ENCODE assay signal across 6 cellular contexts in the genomic region with DNA sequence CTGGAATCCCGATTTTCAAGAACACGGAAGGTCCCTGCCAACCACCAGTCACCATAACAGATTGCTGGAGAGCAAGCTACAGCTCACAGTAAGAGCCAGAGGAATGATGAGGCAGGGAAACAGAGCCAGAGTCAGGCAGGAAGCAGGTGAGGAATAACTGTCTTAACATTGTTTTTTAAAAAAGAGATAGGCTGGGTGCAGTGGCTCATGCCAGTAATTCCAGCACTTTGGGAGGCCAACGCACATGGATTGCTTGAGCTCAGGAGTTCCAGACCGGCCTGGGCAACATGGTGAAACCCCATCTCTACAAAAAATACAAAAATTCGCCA. TPM values are rescaled to one million over a fixed set of nuclear protein-coding genes. Genes with fewer than 3 reads are reported as not detected.
DNase-seq lines count a peak whose midpoint lies in the region; ATAC-seq and TF ChIP-seq lines count a peak whose summit lies in the region.

No MANE protein-coding gene starts in this region.

- no peaks in the 10 kb centered on the region for H3K27me3 Mint-ChIP-seq in activated T-helper 2 cell treated with anti-CD3 and anti-CD28 coated beads, Interferon-gamma antibody, Interleukin-2, Interleukin-4, amounts not matched to agents 10 μg/mL and 5 μg/mL and 100 μg/mL, durations not matched to agents 14 hours and 24 hours and 36 hours (ENCODE audit: low read depth)
- no peaks in the 10 kb centered on the region for H3K27me3 Mint-ChIP-seq in naive thymus-derived CD8-positive, alpha-beta T cell

- H3K9me3 ChIP-seq in DOHH2 (ENCODE audit: control insufficient read depth, insufficient read depth, low read length), result no peaks in the 10 kb centered on the region

- H3K36me3 Mint-ChIP-seq in activated T-helper 2 cell treated with anti-CD3 and anti-CD28 coated beads, Interferon-gamma antibody, Interleukin-2, Interleukin-4, amounts not matched to agents 10 μg/mL and 5 μg/mL and 100 μg/mL, durations not matched to agents 14 hours and 24 hours and 36 hours (ENCODE audit: low read depth), result peaks cover 55% of the 10 kb centered on the region
- peaks cover 0 to 57% (median 21%) of the 10 kb centered on the region in 3 donors for H3K36me3 Mint-ChIP-seq in naive thymus-derived CD8-positive, alpha-beta T cell

- peaks cover 6% of the 10 kb centered on the region for H3K79me2 ChIP-seq in DOHH2 (ENCODE audit: control insufficient read depth, low read length)

- peak overlapping the region; percentile 37 for H3K27ac ChIP-seq in DOHH2 (ENCODE audit: low read depth, low read length)

- POLR2A ChIA-PET in naive thymus-derived CD8-positive, alpha-beta T cell (lab: Charles Lee), result interaction anchor here (0.5 to 14.6 kb wide), 7 partner anchors 9 to 121 kb away, joined by 3 to 424 read pairs (median 4); partner anchors contain the start of genes CASTOR1, SF3A1 and TBC1D10A

- no peak for DNase-seq in activated T-helper 2 cell treated with anti-CD3 and anti-CD28 coated beads, Interferon-gamma antibody, Interleukin-2, Interleukin-4, amounts not matched to agents 10 μg/mL and 5 μg/mL and 100 μg/mL, durations not matched to agents 14 hours and 24 hours and 36 hours (ENCODE audit: low spot score)
- no peak for DNase-seq in naive thymus-derived CD8-positive, alpha-beta T cell
- no peak for DNase-seq in activated CD4-positive, CD25-positive, alpha-beta regulatory T cell treated with anti-CD3 and anti-CD28 coated beads, Interleukin-2, amount 50 U/mL, for 72 hours

- TF ChIP-seq CTCF in DOHH2 (IDR thresholded peaks at IDR 0.05; ENCODE audit: low read depth, low read length, poor library complexity, severe bottlenecking), result no peak

- peaks cover 61% of the 10 kb centered on the region for H3K4me1 ChIP-seq in DOHH2 (ENCODE audit: control insufficient read depth, low read length)

- peaks cover 69% of the 10 kb centered on the region for H3K4me1 Mint-ChIP-seq in activated T-helper 2 cell treated with anti-CD3 and anti-CD28 coated beads, Interferon-gamma antibody, Interleukin-2, Interleukin-4, amounts not matched to agents 10 μg/mL and 5 μg/mL and 100 μg/mL, durations not matched to agents 14 hours and 24 hours and 36 hours (ENCODE audit: low read depth)
- H3K4me1 Mint-ChIP-seq in naive thymus-derived CD8-positive, alpha-beta T cell, result peaks cover 60 to 99% (median 91%) of the 10 kb centered on the region in 4 donors

- ATAC-seq in naive thymus-derived CD8-positive, alpha-beta T cell, result no peak
- ATAC-seq in HG03280 (IDR thresholded peaks at IDR 0.05; ENCODE audit: unreplicated experiment) (no peak), HG03097 (IDR thresholded peaks at IDR 0.05; ENCODE audit: low FRiP score, unreplicated experiment) (no peak)

- H4K20me1 ChIP-seq in DOHH2 (ENCODE audit: control insufficient read depth, insufficient read depth, low read depth, low read length), result no peaks in the 10 kb centered on the region

- H3K4me3 Mint-ChIP-seq in activated T-helper 2 cell treated with anti-CD3 and anti-CD28 coated beads, Interferon-gamma antibody, Interleukin-2, Interleukin-4, amounts not matched to agents 10 μg/mL and 5 μg/mL and 100 μg/mL, durations not matched to agents 14 hours and 24 hours and 36 hours (ENCODE audit: low read depth), result peak overlapping the region; percentile 4
- peak overlapping the region; percentile 43 to 81 (median 71) for H3K4me3 Mint-ChIP-seq in naive thymus-derived CD8-positive, alpha-beta T cell

- intact Hi-C loops in activated T-helper 2 cell treated with anti-CD3 and anti-CD28 coated beads, Interferon-gamma antibody, Interleukin-2, Interleukin-4, amounts not matched to agents 10 μg/mL and 5 μg/mL and 100 μg/mL, durations not matched to agents 14 hours and 24 hours and 36 hours (cut with micrococcal nuclease), result no loop called here

- peaks cover 19% of the 10 kb centered on the region for H3F3A ChIP-seq in DOHH2 (ENCODE audit: control insufficient read depth, insufficient read depth)

- H3K9me2 ChIP-seq in DOHH2 (replicated peaks; ENCODE audit: control insufficient read depth, low read length), result no peaks in the 10 kb centered on the region

- H3K9me3 Mint-ChIP-seq in activated T-helper 2 cell treated with anti-CD3 and anti-CD28 coated beads, Interferon-gamma antibody, Interleukin-2, Interleukin-4, amounts not matched to agents 10 μg/mL and 5 μg/mL and 100 μg/mL, durations not matched to agents 14 hours and 24 hours and 36 hours, result no peaks in the 10 kb centered on the region
- no peaks in the 10 kb centered on the region for H3K9me3 Mint-ChIP-seq in naive thymus-derived CD8-positive, alpha-beta T cell

- H3K27ac Mint-ChIP-seq in activated T-helper 2 cell treated with anti-CD3 and anti-CD28 coated beads, Interferon-gamma antibody, Interleukin-2, Interleukin-4, amounts not matched to agents 10 μg/mL and 5 μg/mL and 100 μg/mL, durations not matched to agents 14 hours and 24 hours and 36 hours, result peak overlapping the region; percentile 90
- H3K27ac Mint-ChIP-seq in naive thymus-derived CD8-positive, alpha-beta T cell, result peak overlapping the region; percentile 94 to 100 (median 98)

- H3K27me3 ChIP-seq in DOHH2 (ENCODE audit: control insufficient read depth, low read length), result no peaks in the 10 kb centered on the region

- peak overlapping the region; percentile 61 for H3K4me2 ChIP-seq in DOHH2 (ENCODE audit: low read length)

- H3K36me3 ChIP-seq in DOHH2 (ENCODE audit: control insufficient read depth, low read length), result peaks cover 12% of the 10 kb centered on the region

- peak overlapping the region; percentile 35 for H3K4me3 ChIP-seq in DOHH2 (ENCODE audit: low read length)

RNA-seq across cellular contexts. Expression of gene CASTOR1, which starts 13.5 kb away (rescaled TPM):
- 11.1 TPM in 2 replicates for total RNA-seq in activated T-helper 2 cell treated with anti-CD3 and anti-CD28 coated beads, Interferon-gamma antibody, Interleukin-2, Interleukin-4, amounts not matched to agents 10 μg/mL and 5 μg/mL and 100 μg/mL, durations not matched to agents 14 hours and 24 hours and 36 hours
- 10 to 100 TPM; 18.0 to 20.4 TPM for total RNA-seq in naive thymus-derived CD8-positive, alpha-beta T cell
- polyA plus RNA-seq in naive thymus-derived CD8-positive, alpha-beta T cell, result 10 to 100 TPM; 16.9 to 33.5 (median 20.8) TPM

RNA-seq across cellular contexts. Expression of gene TBC1D10A, which starts 24.0 kb away (rescaled TPM):
- 26.8 and 29.4 TPM in 2 replicates for total RNA-seq in activated T-helper 2 cell treated with anti-CD3 and anti-CD28 coated beads, Interferon-gamma antibody, Interleukin-2, Interleukin-4, amounts not matched to agents 10 μg/mL and 5 μg/mL and 100 μg/mL, durations not matched to agents 14 hours and 24 hours and 36 hours
- total RNA-seq in naive thymus-derived CD8-positive, alpha-beta T cell, result 10 to 100 TPM; 66.7 to 67.7 TPM
- 10 to 100 TPM; 56.7 to 83.4 (median 62.0) TPM for polyA plus RNA-seq in naive thymus-derived CD8-positive, alpha-beta T cell

RNA-seq across cellular contexts. Expression of gene OSM, which starts 36.1 kb away (rescaled TPM):
- 148 and 152 TPM in 2 replicates for total RNA-seq in activated T-helper 2 cell treated with anti-CD3 and anti-CD28 coated beads, Interferon-gamma antibody, Interleukin-2, Interleukin-4, amounts not matched to agents 10 μg/mL and 5 μg/mL and 100 μg/mL, durations not matched to agents 14 hours and 24 hours and 36 hours
- 1 to 10 TPM in 1 of 2 experiments, under 1 TPM in 1; 0.81 to 1.1 TPM for total RNA-seq in naive thymus-derived CD8-positive, alpha-beta T cell
- polyA plus RNA-seq in naive thymus-derived CD8-positive, alpha-beta T cell, result 10 to 100 TPM in 1 of 3 donors, 1 to 10 TPM in 2; 4.4 to 11.6 (median 4.4) TPM

RNA-seq across cellular contexts. Expression of gene SF3A1, which starts 53.9 kb away (rescaled TPM):
- 287 and 325 TPM in 2 replicates for total RNA-seq in activated T-helper 2 cell treated with anti-CD3 and anti-CD28 coated beads, Interferon-gamma antibody, Interleukin-2, Interleukin-4, amounts not matched to agents 10 μg/mL and 5 μg/mL and 100 μg/mL, durations not matched to agents 14 hours and 24 hours and 36 hours
- 100 to 1,000 TPM; 313 to 314 TPM for total RNA-seq in naive thymus-derived CD8-positive, alpha-beta T cell
- 100 to 1,000 TPM in 1 of 3 donors, 10 to 100 TPM in 2; 66.5 to 119 (median 99.8) TPM for polyA plus RNA-seq in naive thymus-derived CD8-positive, alpha-beta T cell

RNA-seq across cellular contexts. Expression of gene CCDC157, which starts 54.0 kb away (rescaled TPM):
- 3.2 and 4.3 TPM in 2 replicates for total RNA-seq in activated T-helper 2 cell treated with anti-CD3 and anti-CD28 coated beads, Interferon-gamma antibody, Interleukin-2, Interleukin-4, amounts not matched to agents 10 μg/mL and 5 μg/mL and 100 μg/mL, durations not matched to agents 14 hours and 24 hours and 36 hours
- total RNA-seq in naive thymus-derived CD8-positive, alpha-beta T cell, result 1 to 10 TPM; 2.8 to 4.1 TPM
- polyA plus RNA-seq in naive thymus-derived CD8-positive, alpha-beta T cell, result 1 to 10 TPM in 2 of 3 donors, under 1 TPM in 1; 0.66 to 2.5 (median 1.1) TPM

Comparison
In these comparisons a context has a peak if more than half of its experiments do, and no peak if none do; other contexts are left out.
1. RNA of gene OSM, which starts 36.1 kb away (total RNA-seq): 148 to 152 TPM in activated T-helper 2 cell treated with anti-CD3 and anti-CD28 coated beads, Interferon-gamma antibody, Interleukin-2, Interleukin-4, amounts not matched to agents 10 μg/mL and 5 μg/mL and 100 μg/mL, durations not matched to agents 14 hours and 24 hours and 36 hours; 0.81 to 1.1 TPM in naive thymus-derived CD8-positive, alpha-beta T cell; every median in the first group is over 10 times any median in the second.